In genomic region chrX:124524852-124525251, GRCh38 we compare ENCODE assay signal across 24 cellular contexts.
"Had no signal": no experiment of that assay in that cellular context is flagged by ENCODE, and none has a peak within 500 bp of the region (broad histone marks: within the 10 kb centered on the region; RNA-seq: fewer than 3 reads in every experiment).

No MANE protein-coding gene starts in this region.

- DNase-seq: effector CD8-positive, alpha-beta T cell; effector memory CD8-positive, alpha-beta T cell; endodermal cell; erythroblast; esophagus squamous epithelium; foreskin fibroblast; foreskin melanocyte; gastrocnemius medialis; glutamatergic neuron; head of caudate nucleus; heart right ventricle; hippocampal formation; left cardiac atrium; left lung; left ventricle myocardium superior; lower lobe of right lung; mesenchymal stem cell; mucosa of descending colon had no signal

- H3K27ac ChIP-seq: coronary artery, epithelial cell of prostate, esophagus squamous epithelium, gastrocnemius medialis, heart right ventricle, left lung, lower lobe of right lung had no signal

- H3K36me3 ChIP-seq: esophagus squamous epithelium, gastrocnemius medialis, heart right ventricle, left lung, lower lobe of right lung had no signal

- H3K4me1 ChIP-seq: esophagus squamous epithelium, gastrocnemius medialis, heart right ventricle, left lung, lower lobe of right lung had no signal

- FAIRE-seq: endometrium, islet of Langerhans, keratinocyte had no signal

- H3K27me3 ChIP-seq: esophagus squamous epithelium, gastrocnemius medialis, heart right ventricle, left lung had no signal

- H3K9me3 ChIP-seq: esophagus squamous epithelium, gastrocnemius medialis, heart right ventricle, left lung, lower lobe of right lung, mucosa of descending colon had no signal

- H3K4me3 ChIP-seq: coronary artery, esophagus squamous epithelium, gastrocnemius medialis, heart right ventricle, left lung, lower lobe of right lung, mucosa of descending colon had no signal

- ATAC-seq: effector memory CD8-positive, alpha-beta T cell; esophagus mucosa; gastrocnemius medialis; heart right ventricle; left cardiac atrium; left lung; left ventricle myocardium superior; lower lobe of right lung; mucosa of descending colon had no signal
